ENCODE assay signal across 9 cellular contexts in genomic region chr10:124721295-124722052, GRCh38. TPM values are rescaled to one million over a fixed set of nuclear protein-coding genes. Genes with fewer than 3 reads are reported as not detected.
DNase-seq lines count a peak whose midpoint lies in the region; ATAC-seq, FAIRE-seq and TF ChIP-seq lines count a peak whose summit lies in the region.
"Had no signal": no experiment of that assay in that cellular context is flagged by ENCODE, and none has a peak within 500 bp of the region (broad histone marks: within the 10 kb centered on the region; RNA-seq: fewer than 3 reads in every experiment).

No MANE protein-coding gene starts in this region.

- no peak overlapping the region for H3K9ac ChIP-seq in liver (ENCODE audit: low read depth in 1 of 2, low read length in 2 of 2)
- no peak overlapping the region for H3K9ac ChIP-seq in HepG2 (ENCODE audit: insufficient read depth, low read depth, low read length)

- ATAC-seq in HepG2, result no peak
- ATAC-seq in central memory CD8-positive, alpha-beta T cell (replicated peaks; ENCODE audit: extremely low read depth, poor library complexity, severe bottlenecking), result no peak

- H3K9me3 Mint-ChIP-seq in central memory CD8-positive, alpha-beta T cell, result no peaks in the 10 kb centered on the region
- H3K9me3 Mint-ChIP-seq in HFFc6, result no peaks in the 10 kb centered on the region

- peaks cover 2 to 21% (median 17%) of the 10 kb centered on the region in 4 donors for H3K4me1 ChIP-seq in liver (ENCODE audit: control insufficient read depth in 4 of 4, insufficient read depth in 4 of 4, low read length in 3 of 4)
- peaks cover 60% of the 10 kb centered on the region for H3K4me1 ChIP-seq in HepG2 (ENCODE audit: insufficient read depth, low read length)
- peaks cover 50 to 74% of the 10 kb centered on the region in 2 donors for H3K4me1 ChIP-seq in muscle layer of duodenum (ENCODE audit: control insufficient read depth in 1 of 2, insufficient read depth in 2 of 2, low read length in 2 of 2)
- H3K4me1 ChIP-seq in vagina, result peaks cover 94% of the 10 kb centered on the region

- no peak overlapping the region for H2AFZ ChIP-seq in HepG2 (ENCODE audit: low read length)

- no peak for TF ChIP-seq CTCF in liver (IDR thresholded peaks at IDR 0.05; ENCODE audit: low read depth, low read length, missing input control)
- no peak for TF ChIP-seq CTCF in HepG2 (CRISPR knock-in tag; IDR thresholded peaks at IDR 0.05)
- no peak for TF ChIP-seq CTCF in vagina (IDR thresholded peaks at IDR 0.05)
- TF ChIP-seq CTCF in HFFc6 (IDR thresholded peaks at IDR 0.05), result no peak

- no peaks in the 10 kb centered on the region for H3K36me3 ChIP-seq in liver (ENCODE audit: control insufficient read depth in 4 of 4, insufficient read depth in 3 of 4, low read depth in 1 of 4, low read length in 3 of 4)
- H3K36me3 ChIP-seq in HepG2 (replicated peaks in 1 of 2; ENCODE audit: control insufficient read depth in 1 of 2, insufficient read depth in 2 of 2, low read length in 2 of 2), result peaks cover 1 to 3% of the 10 kb centered on the region in 2 experiments; a peak in 2 of 5 replicates
- H3K36me3 ChIP-seq in muscle layer of duodenum (ENCODE audit: control insufficient read depth in 1 of 2, insufficient read depth in 2 of 2, low read length in 2 of 2), result no peaks in the 10 kb centered on the region
- no peaks in the 10 kb centered on the region for H3K36me3 ChIP-seq in vagina

- peak overlapping the region; percentile 96 for H3K27ac Mint-ChIP-seq in central memory CD8-positive, alpha-beta T cell (ENCODE audit: low read depth)
- no peak overlapping the region for H3K27ac Mint-ChIP-seq in HFFc6

- no peak for FAIRE-seq in HepG2 (lab: Jason Lieb, UNC)

- peak overlapping the region; percentile 5 to 49 for H3K27ac ChIP-seq in liver (ENCODE audit: low read depth in 1 of 2, low read length in 2 of 2)
- no peak overlapping the region for H3K27ac ChIP-seq in HepG2 (ENCODE audit: extremely low read length, insufficient read depth, low read length)
- H3K27ac ChIP-seq in muscle layer of duodenum (ENCODE audit: low read length), result peak overlapping the region; percentile 60
- peak overlapping the region; percentile 65 for H3K27ac ChIP-seq in vagina

- H3K4me3 ChIP-seq in liver (ENCODE audit: low read depth in 1 of 3, low read length in 3 of 3), result no peak overlapping the region
- no peak overlapping the region for H3K4me3 ChIP-seq in HepG2 (replicated peaks in 1 of 3; ENCODE audit: insufficient read depth in 1 of 3, low read depth in 2 of 3, low read length in 3 of 3)
- no peak overlapping the region for H3K4me3 ChIP-seq in muscle layer of duodenum (ENCODE audit: low read depth in 1 of 2, low read length in 2 of 2)
- no peak overlapping the region for H3K4me3 ChIP-seq in vagina

- POLR2A ChIA-PET in HepG2 (lab: Yijun Ruan, JAX), result no interaction called here

- no peaks in the 10 kb centered on the region for H3K27me3 Mint-ChIP-seq in central memory CD8-positive, alpha-beta T cell
- H3K27me3 Mint-ChIP-seq in HFFc6 (ENCODE audit: insufficient read depth), result no peaks in the 10 kb centered on the region; the same call in 1 of the 2 replicates

- H3K79me2 ChIP-seq in HepG2 (ENCODE audit: insufficient read depth, low read length), result peaks cover 44% of the 10 kb centered on the region

- H3K4me2 ChIP-seq in HepG2 (ENCODE audit: low read depth, low read length), result no peak overlapping the region

- H3K36me3 Mint-ChIP-seq in central memory CD8-positive, alpha-beta T cell (ENCODE audit: insufficient read depth), result peaks cover 38% of the 10 kb centered on the region
- H3K36me3 Mint-ChIP-seq in HFFc6 (ENCODE audit: low read depth), result no peaks in the 10 kb centered on the region

- H4K20me1 ChIP-seq in HepG2 (ENCODE audit: insufficient read depth, low read length), result no peaks in the 10 kb centered on the region

- H3K9me3 ChIP-seq in liver (ENCODE audit: control insufficient read depth in 4 of 4, low read length in 3 of 4) (no peaks in the 10 kb centered on the region), HepG2 (ENCODE audit: low read length) (no peaks in the 10 kb centered on the region), muscle layer of duodenum (ENCODE audit: control insufficient read depth in 1 of 2, low read length in 2 of 2) (no peaks in the 10 kb centered on the region), vagina (no peaks in the 10 kb centered on the region)

- TF ChIP-seq RAD21 in liver (IDR thresholded peaks at IDR 0.05) (peak in 1 of 2 donors; percentile 14), HepG2 (CRISPR knock-in tag; IDR thresholded peaks at IDR 0.05) (no peak)

- H3K27me3 ChIP-seq in liver (ENCODE audit: control insufficient read depth in 4 of 4, insufficient read depth in 4 of 4, low read length in 3 of 4) (no peaks in the 10 kb centered on the region), HepG2 (ENCODE audit: control insufficient read depth in 1 of 2, insufficient read depth in 2 of 2, low read length in 2 of 2) (no peaks in the 10 kb centered on the region), muscle layer of duodenum (ENCODE audit: low read depth, low read length) (no peaks in the 10 kb centered on the region), vagina (no peaks in the 10 kb centered on the region)

- WGBS in liver, result 63% methylated on average over 18 of the region's 18 CpGs
- WGBS in HepG2 (ENCODE audit: low lambda C conversion rate), result 92% methylated on average over 14 of the region's 18 CpGs

- no peak for TF ChIP-seq POLR2A in HepG2 (IDR thresholded peaks at IDR 0.05; ENCODE audit: insufficient read depth in 1 of 2, low read depth in 2 of 2, low read length in 2 of 2)
- no peak for TF ChIP-seq POLR2A in vagina (IDR thresholded peaks at IDR 0.05)

- H3K4me3 Mint-ChIP-seq in central memory CD8-positive, alpha-beta T cell, result peak overlapping the region; percentile 76
- no peak overlapping the region for H3K4me3 Mint-ChIP-seq in HFFc6

- CTCF ChIA-PET in HepG2 (lab: Yijun Ruan, JAX; ENCODE audit: low intra/inter-chr PET ratio, low total read pairs), result no interaction called here

- intact Hi-C loops in HepG2 (cut with micrococcal nuclease; ENCODE audit: unreplicated experiment) (no loop called here), vagina (cut with DNase I) (no loop called here)

- peaks cover 86% of the 10 kb centered on the region for H3K4me1 Mint-ChIP-seq in central memory CD8-positive, alpha-beta T cell
- H3K4me1 Mint-ChIP-seq in HFFc6 (ENCODE audit: low read depth), result peaks cover 27% of the 10 kb centered on the region

- no TSS peak for BruUV-seq in HepG2 (replicated peaks; lab: Mats Ljungman, UMichigan)

- DNase-seq in HepG2 (ENCODE audit: low spot score) (no peak), vagina (ENCODE audit: extremely low spot score in 2 of 2) (no peak), HFFc6 (no peak), SHP77 (lab: John Stamatoyannopoulos, UW) (no peak), OCI-M2 (lab: John Stamatoyannopoulos, UW; ENCODE audit: unreplicated experiment) (no peak)
- no peak for DNase-seq in central memory CD8-positive, alpha-beta T cell (ENCODE audit: low spot score in 2 of 2)
- DNase-seq: NCI-H446 had no signal

- TF ChIP-seq EP300 in HepG2 (IDR thresholded peaks at IDR 0.05; ENCODE audit: low read depth in 2 of 2, low read length in 2 of 2) (no peak), HepG2 (CRISPR knock-in tag; IDR thresholded peaks at IDR 0.05; ENCODE audit: borderline replicate concordance) (no peak)

- in situ Hi-C loops in HepG2 (cut with HindIII; ENCODE audit: extremely low pct_ligation_motif_present, low pct_unique_long_range_greater_than_20kb), result no loop called here

TF ChIP-seq in liver, 16 proteins besides CTCF, POLR2A, EP300 and RAD21 (continues in another document):
- TF ChIP-seq SP1 (IDR thresholded peaks at IDR 0.05) (peak; percentile 18), ATF3 (IDR thresholded peaks at IDR 0.05) (no peak)

TF ChIP-seq in HepG2, 621 proteins besides CTCF, POLR2A, EP300 and RAD21:
- TF ChIP-seq KMT2B (CRISPR knock-in tag; IDR thresholded peaks at IDR 0.05) (no peak), ZNF558 (CRISPR knock-in tag; IDR thresholded peaks at IDR 0.05; ENCODE audit: borderline replicate concordance) (no peak), ZNF704 (CRISPR knock-in tag; IDR thresholded peaks at IDR 0.05; ENCODE audit: borderline replicate concordance) (no peak)

RNA-seq across cellular contexts. Expression of gene FAM53B, which starts 22.7 kb away (rescaled TPM):
- 10 to 100 TPM; 10.2 to 24.0 TPM for total RNA-seq in liver
- polyA plus RNA-seq in liver, result 1 to 10 TPM; 1.1 to 2.3 TPM
- 17.6 and 19.3 TPM in 2 replicates for total RNA-seq in HepG2 (2016; rRNA removed; fragmentation: Illumina TruSeq; extraction: Trizol)
- total RNA-seq in HepG2 (2016; cell fraction: cytosol; rRNA removed; fragmentation: Illumina TruSeq; extraction: Trizol; ENCODE audit: low read depth), result 37.4 and 40.4 TPM in 2 replicates
- 15.2 and 19.1 TPM in 2 replicates for total RNA-seq in HepG2 (2016; cell fraction: insoluble cytoplasmic fraction; rRNA removed; fragmentation: Illumina TruSeq; extraction: Trizol)
- 19.0 and 21.2 TPM in 2 replicates for total RNA-seq in HepG2 (2016; cell fraction: membrane; rRNA removed; fragmentation: Illumina TruSeq; extraction: Trizol)
- 13.6 and 18.0 TPM in 2 replicates for total RNA-seq in HepG2 (2016; cell fraction: nucleus; rRNA removed; fragmentation: Illumina TruSeq; extraction: Trizol)
- polyA plus RNA-seq in HepG2 (2011; rRNA removed), result 5.8 and 6.4 TPM in 2 replicates
- 4.7 and 7.2 TPM in 2 replicates for polyA plus RNA-seq in HepG2 (2011; cell fraction: cytosol; rRNA removed)
- 7.7 and 11.9 TPM in 2 replicates for polyA plus RNA-seq in HepG2 (2011; cell fraction: nucleus; rRNA removed)
- polyA plus RNA-seq in HepG2 (2012), result 3.5 and 5.6 TPM in 2 replicates
- polyA plus RNA-seq in HepG2 (2016; cell fraction: cytosol; fragmentation: Illumina TruSeq; extraction: Trizol; ENCODE audit: low read depth), result 0.71 and 0.72 TPM in 2 replicates
- polyA plus RNA-seq in HepG2 (2016; cell fraction: insoluble cytoplasmic fraction; fragmentation: Illumina TruSeq; extraction: Trizol; ENCODE audit: low read depth), result 10.3 and 11.4 TPM in 2 replicates
- 3.6 and 4.1 TPM in 2 replicates for polyA plus RNA-seq in HepG2 (2016; cell fraction: membrane; fragmentation: Illumina TruSeq; extraction: Trizol; ENCODE audit: low read depth)
- polyA plus RNA-seq in HepG2 (2016; cell fraction: nucleus; fragmentation: Illumina TruSeq; extraction: Trizol; ENCODE audit: insufficient read depth, low read depth), result 13.5 and 14.8 TPM in 2 replicates
- polyA minus RNA-seq in HepG2 (2011; rRNA and poly(A)+ RNA removed; ENCODE audit: low replicate concordance), result 28.7 and 33.7 TPM in 2 replicates
- polyA minus RNA-seq in HepG2 (2011; cell fraction: cytosol; rRNA and poly(A)+ RNA removed), result 7.5 and 12.7 TPM in 2 replicates
- 9.5 and 10.1 TPM in 2 replicates for polyA minus RNA-seq in HepG2 (2011; cell fraction: nucleus; rRNA and poly(A)+ RNA removed)
- total RNA-seq in vagina, result 35.1 TPM
- 10 to 100 TPM in 5 of 6 experiments, 1 to 10 TPM in 1; 9.3 to 10.6 (median 10.4) TPM for total RNA-seq in HFFc6 (2021; fragmentation: NEBNext Ultra II Directional; extraction: Animal tissue kit (Norgen Biotek cat#: 25700))
